ENCODE assay signal across 19 cellular contexts in the genomic region with DNA sequence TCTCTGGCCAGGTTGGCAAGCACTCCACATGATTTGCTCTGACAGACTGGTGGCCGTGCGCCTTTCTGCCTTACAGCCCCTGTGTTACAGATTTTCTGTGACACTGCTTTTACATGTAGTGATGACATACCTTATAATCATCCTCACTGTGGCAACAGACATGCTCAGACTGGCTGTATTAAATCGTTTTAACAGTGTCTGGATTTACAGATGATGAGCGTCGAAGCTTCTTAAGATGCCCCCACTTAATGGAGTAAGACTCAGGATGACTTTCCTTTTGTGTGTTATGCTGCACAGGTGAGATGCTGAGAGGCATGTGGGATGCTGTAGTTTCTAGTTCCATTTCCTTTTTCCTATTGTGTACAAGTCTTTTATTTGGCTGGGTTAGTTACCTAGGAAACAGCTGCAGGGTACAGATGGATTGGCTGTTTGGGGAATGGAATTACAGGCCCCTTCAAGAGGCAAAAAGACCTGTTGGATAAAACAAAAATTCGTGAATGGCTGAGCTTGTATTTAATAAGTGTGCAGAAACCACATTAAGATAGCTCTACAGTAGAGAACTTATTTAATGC. TPM values are rescaled to one million over a fixed set of nuclear protein-coding genes. Genes with fewer than 3 reads are reported as not detected.
DNase-seq lines count a peak whose midpoint lies in the region; ATAC-seq and TF ChIP-seq lines count a peak whose summit lies in the region.
"Had no signal": no experiment of that assay in that cellular context is flagged by ENCODE, and none has a peak within 500 bp of the region (broad histone marks: within the 10 kb centered on the region; RNA-seq: fewer than 3 reads in every experiment).

No MANE protein-coding gene starts in this region.

- H3K9me3 ChIP-seq in adipocyte (ENCODE audit: control insufficient read depth, low read length) (no peaks in the 10 kb centered on the region), thoracic aorta (no peaks in the 10 kb centered on the region)
- no peaks in the 10 kb centered on the region for H3K9me3 ChIP-seq in CD8-positive, alpha-beta T cell (ENCODE audit: low read length)
- H3K9me3 ChIP-seq: adrenal gland, sigmoid colon had no signal

- H3K27ac ChIP-seq in foreskin keratinocyte: peak overlapping the region; percentile 77
- H3K27ac ChIP-seq in thoracic aorta: no peak overlapping the region
- H3K27ac ChIP-seq in CD8-positive, alpha-beta T cell (ENCODE audit: low read depth, low read length): no peak overlapping the region

- peaks cover 5% of the 10 kb centered on the region for H3K9me3 Mint-ChIP-seq in CD8-positive, alpha-beta T cell
- H3K9me3 Mint-ChIP-seq: activated B cell treated with CpG ODN at 0.5 μM for 24 hours had no signal

- H3K36me3 ChIP-seq in adipocyte (ENCODE audit: control insufficient read depth, insufficient read depth, low read length, severe bottlenecking) (peaks cover 2% of the 10 kb centered on the region), thoracic aorta (no peaks in the 10 kb centered on the region)
- no peaks in the 10 kb centered on the region for H3K36me3 ChIP-seq in CD8-positive, alpha-beta T cell (ENCODE audit: insufficient read depth, low read length)
- H3K36me3 ChIP-seq: adrenal gland had no signal

- H3K27me3 ChIP-seq in adipocyte (replicated peaks; ENCODE audit: control insufficient read depth, insufficient read depth, low read length): no peaks in the 10 kb centered on the region
- no peaks in the 10 kb centered on the region for H3K27me3 ChIP-seq in foreskin keratinocyte
- H3K27me3 ChIP-seq in thoracic aorta (replicated peaks; ENCODE audit: insufficient read depth): no peaks in the 10 kb centered on the region
- no peaks in the 10 kb centered on the region for H3K27me3 ChIP-seq in CD8-positive, alpha-beta T cell (ENCODE audit: insufficient read depth, low read length)
- H3K27me3 ChIP-seq: adrenal gland, heart left ventricle, sigmoid colon, tibial nerve had no signal

- POLR2A ChIA-PET in CD8-positive, alpha-beta T cell (lab: Charles Lee): interaction anchor here (0.6 kb wide), 1 partner anchor 66 kb away, joined by 3 read pairs; no protein-coding TSS in a partner anchor

- TF ChIP-seq CTCF in foreskin keratinocyte (conservative IDR thresholded peaks at IDR 0.05) (no peak), thoracic aorta (IDR thresholded peaks at IDR 0.05) (no peak), GM13976 (IDR thresholded peaks at IDR 0.05; ENCODE audit: borderline replicate concordance, control extremely low read depth, extremely low read depth, insufficient read depth, missing control alignments) (no peak)
- TF ChIP-seq CTCF in CD8-positive, alpha-beta T cell (IDR thresholded peaks at IDR 0.05): no peak

- in situ Hi-C loops in GM13976 (cut with MboI; ENCODE audit: low sequenced_read_pairs, unreplicated experiment): loop anchor here (5.0 kb wide), 1 partner anchor 69 kb away; a partner anchor contains a TSS

- CTCF ChIA-PET in CD8-positive, alpha-beta T cell (lab: Charles Lee): interaction anchor here (1.3 to 2.0 kb wide), 4 partner anchors 11 to 71 kb away, joined by 3 to 6 read pairs (median 6); no protein-coding TSS in a partner anchor

- no peaks in the 10 kb centered on the region for H3K27me3 Mint-ChIP-seq in CD8-positive, alpha-beta T cell (ENCODE audit: low read depth)
- H3K27me3 Mint-ChIP-seq: activated B cell treated with CpG ODN at 0.5 μM for 24 hours, T-helper 17 cell had no signal

- H3K4me1 ChIP-seq in adipocyte (ENCODE audit: control insufficient read depth, insufficient read depth, low read length): peaks cover 21% of the 10 kb centered on the region
- H3K4me1 ChIP-seq in foreskin keratinocyte: peaks cover 66% of the 10 kb centered on the region
- H3K4me1 ChIP-seq in thoracic aorta (ENCODE audit: control insufficient read depth in 1 of 2, low read depth in 2 of 2): peaks cover 8 to 31% of the 10 kb centered on the region in 2 donors
- H3K4me1 ChIP-seq in CD8-positive, alpha-beta T cell (ENCODE audit: insufficient read depth, low read length): no peaks in the 10 kb centered on the region

- DNase-seq in NCI-H1417 (lab: John Stamatoyannopoulos, UW): peak in 2 of 3 experiments; percentile 1 to 53
- no peak for DNase-seq in NCI-H1417 treated with DMSO at 0.1 percent for 48 hours (lab: John Stamatoyannopoulos, UW)
- no peak for DNase-seq in adipocyte (ENCODE audit: low read depth)
- peak; percentile 84 to 87 for DNase-seq in foreskin keratinocyte
- no peak for DNase-seq in thoracic aorta (ENCODE audit: low spot score)
- DNase-seq in GM13976 (ENCODE audit: low spot score): no peak
- DNase-seq in CD8-positive, alpha-beta T cell: no peak
- no peak for DNase-seq in NCI-H526 treated with DMSO at 0.1 percent for 48 hours (lab: John Stamatoyannopoulos, UW)
- DNase-seq: 8988T; activated B cell treated with CpG ODN at 0.5 μM for 24 hours; DMS79 treated with DMSO at 0.1 percent for 48 hours; heart left ventricle; HFFc6; sigmoid colon; stimulated activated CD4-positive, alpha-beta T cell treated with anti-CD3 and anti-CD28 coated beads, Interleukin-2, amount 100 ng/mL, for 48 hours; T-helper 17 cell had no signal

- H3K9ac ChIP-seq in adipocyte (ENCODE audit: low read length): peak overlapping the region; percentile 2

- no peaks in the 10 kb centered on the region for H3K4me1 Mint-ChIP-seq in CD8-positive, alpha-beta T cell (ENCODE audit: low read depth)
- H3K4me1 Mint-ChIP-seq: activated B cell treated with CpG ODN at 0.5 μM for 24 hours, CD14-positive monocyte had no signal

- H3K4me3 Mint-ChIP-seq in CD8-positive, alpha-beta T cell: no peak overlapping the region
- H3K4me3 Mint-ChIP-seq: activated B cell treated with CpG ODN at 0.5 μM for 24 hours, CD14-positive monocyte, HFFc6, T-helper 17 cell had no signal

- peaks cover 22% of the 10 kb centered on the region for H3K36me3 Mint-ChIP-seq in CD8-positive, alpha-beta T cell

- H3K4me3 ChIP-seq in adipocyte (ENCODE audit: low read length): peak overlapping the region; percentile 74
- H3K4me3 ChIP-seq in thoracic aorta: peak overlapping the region; percentile 42
- H3K4me3 ChIP-seq in CD8-positive, alpha-beta T cell (ENCODE audit: low read depth, low read length): no peak overlapping the region
- H3K4me3 ChIP-seq: adrenal gland, sigmoid colon had no signal

- peak; percentile 92 for ATAC-seq in foreskin keratinocyte
- ATAC-seq in thoracic aorta (ENCODE audit: insufficient number of reproducible peaks, low FRiP score, low read depth): no peak
- no peak for ATAC-seq in CD8-positive, alpha-beta T cell
- ATAC-seq: T-helper 17 cell had no signal

- intact Hi-C loops in CD8-positive, alpha-beta T cell (cut with DNase I, micrococcal nuclease): no loop called here

- H3K27ac Mint-ChIP-seq in CD8-positive, alpha-beta T cell: no peak overlapping the region
- H3K27ac Mint-ChIP-seq: activated B cell treated with CpG ODN at 0.5 μM for 24 hours, CD14-positive monocyte, HFFc6, T-helper 17 cell had no signal

RNA-seq across cellular contexts. Expression of a gene that starts 20.9 kb away (rescaled TPM):
- total RNA-seq in foreskin keratinocyte (0.03 and 0.04 TPM in 2 replicates), thoracic aorta (1 to 10 TPM in 1 of 2 donors, not detected in 1; 2.3 TPM)
- not detected in 2 replicates for polyA plus RNA-seq in foreskin keratinocyte
- under 1 TPM; 0.17 to 0.62 TPM for total RNA-seq in CD8-positive, alpha-beta T cell
- polyA plus RNA-seq: CD14-positive monocyte had no signal

Comparison
In these comparisons a context has a peak if more than half of its experiments do, and no peak if none do; other contexts are left out.
1. DNase-seq: peak in NCI-H1417 (2 of 3) and foreskin keratinocyte (2 of 2); none in NCI-H1417 treated with DMSO at 0.1 percent for 48 hours (single experiment), adipocyte (single experiment), thoracic aorta (single experiment), GM13976 (single experiment), CD8-positive, alpha-beta T cell (0 of 7) and NCI-H526 treated with DMSO at 0.1 percent for 48 hours (single experiment).